In the genomic region with DNA sequence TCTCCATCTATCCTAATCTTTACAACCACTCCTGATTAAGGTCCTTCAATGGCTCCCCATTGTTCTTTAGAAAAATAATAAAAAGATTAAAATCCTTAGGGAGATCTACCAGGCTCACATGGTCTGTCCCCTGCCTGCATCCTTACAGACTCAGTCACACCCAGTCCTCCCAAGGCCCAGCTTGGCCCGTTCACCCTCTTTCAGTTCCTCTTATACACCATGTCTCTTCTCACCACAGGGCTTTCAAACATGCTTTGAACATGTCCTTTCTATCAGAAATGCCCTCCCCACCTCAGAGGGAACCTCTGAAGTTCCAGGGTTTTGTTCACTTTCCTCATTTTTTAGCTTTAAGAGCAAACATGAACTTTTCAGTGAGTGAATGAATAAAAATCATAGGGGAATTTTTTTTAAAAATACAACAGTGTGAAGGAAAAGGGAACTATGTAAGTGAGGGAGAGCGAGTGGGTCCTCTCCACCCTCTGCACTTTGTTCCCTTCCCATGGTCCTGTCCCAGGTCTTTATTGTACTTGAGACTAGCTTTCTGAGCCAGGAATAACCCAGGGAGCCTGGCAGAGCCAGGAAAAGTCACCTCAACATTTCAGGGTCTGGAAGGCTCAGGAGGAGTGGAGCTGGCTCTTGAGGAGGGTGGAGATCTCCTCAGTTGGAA, we compare ENCODE assay signal across 14 cellular contexts. TPM values are rescaled to one million over a fixed set of nuclear protein-coding genes. Genes with fewer than 3 reads are reported as not detected.
DNase-seq lines count a peak whose midpoint lies in the region; ATAC-seq, FAIRE-seq and TF ChIP-seq lines count a peak whose summit lies in the region.
"Had no signal": no experiment of that assay in that cellular context is flagged by ENCODE, and none has a peak within 500 bp of the region (broad histone marks: within the 10 kb centered on the region; RNA-seq: fewer than 3 reads in every experiment).

No MANE protein-coding gene starts in this region.

- H3K79me1 ChIP-seq in neuronal stem cell (ENCODE audit: low read depth, low read length), result no peaks in the 10 kb centered on the region

- H4K91ac ChIP-seq in neuronal stem cell (ENCODE audit: low read depth, low read length, poor library complexity), result no peak overlapping the region

- H3K27me3 ChIP-seq in neuronal stem cell (ENCODE audit: control insufficient read depth in 3 of 3, insufficient read depth in 3 of 3, low read depth in 1 of 3, low read length in 3 of 3) (no peaks in the 10 kb centered on the region), suprapubic skin (no peaks in the 10 kb centered on the region)

- H3K36me3 Mint-ChIP-seq in nephron (ENCODE audit: low read depth), result no peaks in the 10 kb centered on the region

- H3K4me1 Mint-ChIP-seq in nephron, result peaks cover 23% of the 10 kb centered on the region
- H3K4me1 Mint-ChIP-seq: central memory CD8-positive, alpha-beta T cell had no signal

- no peak for DNase-seq in activated CD4-positive, CD25-positive, alpha-beta regulatory T cell treated with anti-CD3 and anti-CD28 coated beads, Interleukin-2, amount 50 U/mL, for 72 hours
- no peak for DNase-seq in neuronal stem cell (ENCODE audit: low spot score)
- no peak for DNase-seq in urothelium cell line (ENCODE audit: low spot score)
- DNase-seq in suprapubic skin (ENCODE audit: low spot score in 2 of 2), result no peak
- DNase-seq: DMS53, left cardiac atrium, nucleus accumbens had no signal

- no peak for TF ChIP-seq POLR2A in suprapubic skin (IDR thresholded peaks at IDR 0.05)

- no peak overlapping the region for H3K4me3 Mint-ChIP-seq in nephron
- H3K4me3 Mint-ChIP-seq: central memory CD8-positive, alpha-beta T cell had no signal

- H3K36me3 ChIP-seq in neuronal stem cell (replicated peaks in 1 of 2; ENCODE audit: control insufficient read depth in 2 of 2, insufficient read depth in 2 of 2, low read length in 2 of 2) (no peaks in the 10 kb centered on the region), suprapubic skin (no peaks in the 10 kb centered on the region)

- TF ChIP-seq EP300 in suprapubic skin (IDR thresholded peaks at IDR 0.05), result no peak

- H2BK12ac ChIP-seq in neuronal stem cell (ENCODE audit: low read length), result no peak overlapping the region

- H3K4me3 ChIP-seq in neuronal stem cell (ENCODE audit: low read length in 2 of 2) (no peak overlapping the region), suprapubic skin (no peak overlapping the region)

- peaks cover 0 to 3% of the 10 kb centered on the region in 2 donors for H3K4me1 ChIP-seq in neuronal stem cell (ENCODE audit: control insufficient read depth in 2 of 2, insufficient read depth in 1 of 2, low read depth in 1 of 2, low read length in 2 of 2)
- H3K4me1 ChIP-seq in suprapubic skin, result peaks cover 6% of the 10 kb centered on the region

- no peak overlapping the region for H2BK5ac ChIP-seq in neuronal stem cell (ENCODE audit: low read length)

- H3K27ac ChIP-seq in neuronal stem cell (replicated peaks; ENCODE audit: low read length) (no peak overlapping the region), suprapubic skin (no peak overlapping the region)

- H3K27ac Mint-ChIP-seq in nephron, result peak overlapping the region in 2 of 3 experiments; percentile 23 to 46

- H3K23ac ChIP-seq in neuronal stem cell (ENCODE audit: low read depth, low read length, poor library complexity), result no peak overlapping the region

- ATAC-seq in GM19025 (IDR thresholded peaks at IDR 0.05; ENCODE audit: low read depth, unreplicated experiment), result peak; percentile 98
- peak; percentile 99 for ATAC-seq in GM21723 (IDR thresholded peaks at IDR 0.05; ENCODE audit: unreplicated experiment)
- peak; percentile 94 for ATAC-seq in HG03175 (IDR thresholded peaks at IDR 0.05; ENCODE audit: unreplicated experiment)
- ATAC-seq: HCT116, left cardiac atrium had no signal

- H3K9me3 ChIP-seq in neuronal stem cell (replicated peaks in 1 of 2; ENCODE audit: control insufficient read depth in 2 of 2, insufficient read depth in 1 of 2, low read depth in 1 of 2, low read length in 2 of 2), result no peaks in the 10 kb centered on the region
- H3K9me3 ChIP-seq in suprapubic skin, result no peaks in the 10 kb centered on the region

- H3K4me2 ChIP-seq in neuronal stem cell (ENCODE audit: insufficient read depth, low read length, poor library complexity, severe bottlenecking), result no peak overlapping the region

- no peak overlapping the region for H2AK5ac ChIP-seq in neuronal stem cell (ENCODE audit: low read depth, low read length)

- no peak for FAIRE-seq in urothelium cell line (lab: Jason Lieb, UNC)

- H3K9me3 Mint-ChIP-seq in nephron, result no peaks in the 10 kb centered on the region
- H3K9me3 Mint-ChIP-seq: central memory CD8-positive, alpha-beta T cell had no signal

- no peak overlapping the region for H4K8ac ChIP-seq in neuronal stem cell (ENCODE audit: low read depth, low read length)

- H2BK120ac ChIP-seq in neuronal stem cell (ENCODE audit: low read depth, low read length), result no peak overlapping the region

- H2BK15ac ChIP-seq in neuronal stem cell (ENCODE audit: low read length), result no peak overlapping the region

- no peak for TF ChIP-seq CTCF in nephron (IDR thresholded peaks at IDR 0.05; ENCODE audit: unreplicated experiment in 3 of 3)
- TF ChIP-seq CTCF in suprapubic skin (IDR thresholded peaks at IDR 0.05), result no peak

- no CpG with 5 or more reads among the region's 2 CpGs for WGBS in neuronal stem cell (ENCODE audit: extremely low coverage in 2 of 2, insufficient read length in 2 of 2, insufficient replicate concordance in 1 of 2), 2 donors
- 74% methylated on average over 2 of the region's 2 CpGs for WGBS in suprapubic skin

- no peak overlapping the region for H2AFZ ChIP-seq in neuronal stem cell (ENCODE audit: low read length)

- H3K9ac ChIP-seq in neuronal stem cell (ENCODE audit: low read depth, low read length, poor library complexity), result no peak overlapping the region

- no peak overlapping the region for H3K4ac ChIP-seq in neuronal stem cell (ENCODE audit: low read length)

- no peak overlapping the region for H3K18ac ChIP-seq in neuronal stem cell (ENCODE audit: low read length)

- no peak overlapping the region for H3K14ac ChIP-seq in neuronal stem cell (ENCODE audit: low read length)

- peaks cover 4% of the 10 kb centered on the region for H3K27me3 Mint-ChIP-seq in nephron (ENCODE audit: low read depth)

RNA-seq across cellular contexts. Expression of a gene that starts 55.3 kb away (rescaled TPM):
- not detected for polyA plus RNA-seq in neuronal stem cell (2013, experiment 1 of 2)
- not detected for polyA plus RNA-seq in neuronal stem cell (2013, experiment 2 of 2)
- total RNA-seq in suprapubic skin, result not detected
- total RNA-seq: left cardiac atrium, subcutaneous adipose tissue had no signal
